ENCODE assay signal across 26 cellular contexts in the genomic region with DNA sequence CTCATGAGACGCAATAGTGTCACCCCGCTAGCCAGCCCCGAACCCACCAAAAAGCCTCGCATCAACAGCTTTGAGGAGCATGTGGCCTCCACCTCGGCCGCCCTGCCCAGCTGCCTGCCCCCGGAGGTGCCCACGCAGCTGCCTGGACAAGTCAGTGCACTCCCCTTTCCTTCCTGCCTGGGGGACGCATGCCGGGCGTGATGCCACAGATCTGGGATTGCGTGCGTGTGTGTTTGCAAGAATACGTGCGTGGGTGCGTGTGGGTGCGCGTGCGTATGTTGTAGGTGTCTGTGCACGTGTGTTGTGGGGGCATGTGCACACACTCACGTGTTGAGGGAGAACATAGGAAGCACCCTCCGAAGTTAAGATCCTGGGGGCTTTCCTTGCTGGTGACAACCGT. TPM values are rescaled to one million over a fixed set of nuclear protein-coding genes. Genes with fewer than 3 reads are reported as not detected.
A peak's percentile ranks its signal among the peaks of the same experiment; 100 is the strongest.
DNase-seq lines count a peak whose midpoint lies in the region; ATAC-seq and TF ChIP-seq lines count a peak whose summit lies in the region.
"Had no signal": no experiment of that assay in that cellular context is flagged by ENCODE, and none has a peak within 500 bp of the region (broad histone marks: within the 10 kb centered on the region; RNA-seq: fewer than 3 reads in every experiment).

No MANE protein-coding gene starts in this region.

- H3K36me3 ChIP-seq in heart right ventricle = peaks cover 0 to 100% (median 64%) of the 10 kb centered on the region in 9 donors
- peaks cover 100% of the 10 kb centered on the region for H3K36me3 ChIP-seq in lower lobe of right lung
- peaks cover 10% of the 10 kb centered on the region; the same call in 1 of the 2 replicates for H3K36me3 ChIP-seq in GM23338 (ENCODE audit: insufficient read depth)

- peaks cover 3% of the 10 kb centered on the region; the same call in 1 of the 2 replicates for H4K20me1 ChIP-seq in GM23338 (replicated peaks; ENCODE audit: insufficient read depth)

- H3K79me2 ChIP-seq in GM23338 (replicated peaks; ENCODE audit: insufficient read depth) = no peaks in the 10 kb centered on the region

- H3K4me2 ChIP-seq in GM23338 = no peak overlapping the region
- H3K4me2 ChIP-seq: BLaER1 treated with 17β-estradiol and CSF1 and Interleukin-3, amounts not matched to agents 10 nM and 100 nM had no signal

- H3K4me1 Mint-ChIP-seq in type B pancreatic cell (ENCODE audit: unreplicated experiment) (peaks cover 4% of the 10 kb centered on the region), GM23338 (no peaks in the 10 kb centered on the region)

- H3K27me3 ChIP-seq in heart right ventricle (no peaks in the 10 kb centered on the region), lower lobe of right lung (ENCODE audit: low read depth) (no peaks in the 10 kb centered on the region), GM23338 (ENCODE audit: insufficient read depth) (no peaks in the 10 kb centered on the region)
- H3K27me3 ChIP-seq: BLaER1 treated with 17β-estradiol and CSF1 and Interleukin-3, amounts not matched to agents 10 nM and 100 nM; upper lobe of left lung had no signal

- H3K36me3 Mint-ChIP-seq in type B pancreatic cell = peaks cover 13% of the 10 kb centered on the region
- H3K36me3 Mint-ChIP-seq in GM23338 (ENCODE audit: low read depth) = peaks cover 73% of the 10 kb centered on the region

- ATAC-seq in left ventricle myocardium superior (no peak), heart right ventricle (no peak), lower lobe of right lung (no peak), GM23338 (no peak)
- ATAC-seq: Panc1, psoas muscle had no signal

- H3K4me3 ChIP-seq in heart right ventricle (no peak overlapping the region), lower lobe of right lung (no peak overlapping the region), GM23338 (no peak overlapping the region)
- H3K4me3 ChIP-seq: BLaER1 treated with 17β-estradiol and CSF1 and Interleukin-3, amounts not matched to agents 10 nM and 100 nM; coronary artery; left ventricle myocardium inferior; psoas muscle; upper lobe of left lung had no signal

- H2AFZ ChIP-seq in GM23338 = no peak overlapping the region

- H3K27ac ChIP-seq in heart right ventricle (no peak overlapping the region), VCaP (peak overlapping the region; percentile 83; the same call in 1 of the 2 replicates), lower lobe of right lung (no peak overlapping the region), GM23338 (ENCODE audit: low read depth) (no peak overlapping the region)
- H3K27ac ChIP-seq: coronary artery, left ventricle myocardium inferior, psoas muscle had no signal

- H3K9me3 ChIP-seq in heart right ventricle = no peaks in the 10 kb centered on the region
- no peaks in the 10 kb centered on the region for H3K9me3 ChIP-seq in lower lobe of right lung
- H3K9me3 ChIP-seq: BLaER1 treated with 17β-estradiol and CSF1 and Interleukin-3, amounts not matched to agents 10 nM and 100 nM; left ventricle myocardium inferior; psoas muscle; upper lobe of left lung had no signal

- TF ChIP-seq CTCF in heart right ventricle (IDR thresholded peaks at IDR 0.05) = no peak
- TF ChIP-seq CTCF in VCaP (conservative IDR thresholded peaks at IDR 0.05) = no peak
- TF ChIP-seq CTCF in lower lobe of right lung (IDR thresholded peaks at IDR 0.05) = no peak
- TF ChIP-seq CTCF in type B pancreatic cell (conservative IDR thresholded peaks at IDR 0.05) = no peak
- no peak for TF ChIP-seq CTCF in GM23338 (conservative IDR thresholded peaks at IDR 0.05; ENCODE audit: low read depth in 2 of 2)

- DNase-seq in left ventricle myocardium superior = peak; percentile 25
- DNase-seq in heart right ventricle = no peak
- DNase-seq in lower lobe of right lung = peak; percentile 20
- no peak for DNase-seq in type B pancreatic cell (ENCODE audit: extremely low spot score, unreplicated experiment)
- no peak for DNase-seq in GM23338 (ENCODE audit: low spot score)
- DNase-seq in GF-D8 (lab: John Stamatoyannopoulos, UW) = no peak
- DNase-seq: activated CD4-positive, alpha-beta T cell treated with anti-CD3 and anti-CD28 coated beads, Interleukin-2, amount 50 U/mL, for 48 hours; activated CD8-positive, alpha-beta memory T cell treated with anti-CD3 and anti-CD28 coated beads, Interleukin-2, amount 50 U/mL, for 4 hours; COR-L47; DMS79 treated with DMSO at 0.1 percent for 48 hours; effector memory CD4-positive, alpha-beta T cell; erythroblast; GDM1; left ventricle myocardium inferior; NCI-H1048; NCI-H2107; NCI-H345; psoas muscle; stimulated activated CD4-positive, alpha-beta T cell treated with anti-CD3 and anti-CD28 coated beads, Interleukin-4, amount 100 ng/mL, for 1 hour; T-helper 1 cell; upper lobe of left lung had no signal

- H3K4me1 ChIP-seq in heart right ventricle = peaks cover 0 to 11% (median 0%) of the 10 kb centered on the region in 9 donors
- H3K4me1 ChIP-seq in lower lobe of right lung = no peaks in the 10 kb centered on the region
- no peaks in the 10 kb centered on the region for H3K4me1 ChIP-seq in GM23338 (ENCODE audit: insufficient read depth)
- H3K4me1 ChIP-seq: psoas muscle, upper lobe of left lung had no signal

- no peaks in the 10 kb centered on the region for H3K9me2 ChIP-seq in GM23338 (ENCODE audit: insufficient read depth)

- H3F3A ChIP-seq in GM23338 (replicated peaks; ENCODE audit: low read depth) = no peaks in the 10 kb centered on the region

- H3K27ac Mint-ChIP-seq in type B pancreatic cell (peak overlapping the region; percentile 46), GM23338 (no peak overlapping the region)
- H3K27ac Mint-ChIP-seq: activated naive CD8-positive, alpha-beta T cell had no signal

- 95 to 96% methylated on average over 23 of the region's 23 CpGs for WGBS in heart right ventricle, 2 donors

- H3K4me3 Mint-ChIP-seq in type B pancreatic cell (no peak overlapping the region), GM23338 (no peak overlapping the region)
- H3K4me3 Mint-ChIP-seq: activated naive CD8-positive, alpha-beta T cell had no signal

- H3K9me3 Mint-ChIP-seq in type B pancreatic cell (no peaks in the 10 kb centered on the region), GM23338 (no peaks in the 10 kb centered on the region; the same call in 2 of the 3 replicates)

- no peaks in the 10 kb centered on the region for H3K27me3 Mint-ChIP-seq in type B pancreatic cell
- H3K27me3 Mint-ChIP-seq in GM23338 (ENCODE audit: insufficient read depth, low read depth, poor library complexity) = peaks cover 15% of the 10 kb centered on the region
- H3K27me3 Mint-ChIP-seq: activated naive CD8-positive, alpha-beta T cell had no signal

- intact Hi-C loops in left ventricle myocardium superior (cut with micrococcal nuclease) = no loop called here
- intact Hi-C loops in heart right ventricle (cut with DNase I) = no loop called here
- intact Hi-C loops in lower lobe of right lung (cut with DNase I) = no loop called here

TF ChIP-seq in GM23338, 12 proteins besides CTCF, POLR2A, EP300 and RAD21 (continues in another document):
- no peak for TF ChIP-seq ZNF114 (CRISPR knock-in tag; IDR thresholded peaks at IDR 0.05)
- no peak for TF ChIP-seq EZH2phosphoT487 (IDR thresholded peaks at IDR 0.05; ENCODE audit: unreplicated experiment)
- TF ChIP-seq, protein P1, sequence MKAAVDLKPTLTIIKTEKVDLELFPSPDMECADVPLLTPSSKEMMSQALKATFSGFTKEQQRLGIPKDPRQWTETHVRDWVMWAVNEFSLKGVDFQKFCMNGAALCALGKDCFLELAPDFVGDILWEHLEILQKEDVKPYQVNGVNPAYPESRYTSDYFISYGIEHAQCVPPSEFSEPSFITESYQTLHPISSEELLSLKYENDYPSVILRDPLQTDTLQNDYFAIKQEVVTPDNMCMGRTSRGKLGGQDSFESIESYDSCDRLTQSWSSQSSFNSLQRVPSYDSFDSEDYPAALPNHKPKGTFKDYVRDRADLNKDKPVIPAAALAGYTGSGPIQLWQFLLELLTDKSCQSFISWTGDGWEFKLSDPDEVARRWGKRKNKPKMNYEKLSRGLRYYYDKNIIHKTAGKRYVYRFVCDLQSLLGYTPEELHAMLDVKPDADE (IDR thresholded peaks at IDR 0.05) = no peak
- TF ChIP-seq STAT1 (IDR thresholded peaks at IDR 0.05; ENCODE audit: unreplicated experiment) = no peak

RNA-seq across cellular contexts. Expression of a gene that starts 23.5 kb away (rescaled TPM):
- total RNA-seq in left ventricle myocardium superior (30.8 TPM), heart right ventricle (10 to 100 TPM in 9 of 10 donors, 1 to 10 TPM in 1; 7.6 to 77.3 (median 16.3) TPM), lower lobe of right lung (78.5 TPM), type B pancreatic cell (ENCODE audit: low replicate concordance) (14.0 and 30.2 TPM in 2 replicates)
- polyA plus RNA-seq in heart right ventricle (10 to 100 TPM in 1 of 2 donors, 1 to 10 TPM in 1; 5.5 to 10.6 TPM), GM23338 (2016; fragmentation: Nextera tagmentation; extraction: Ambion mirVana) (9.5 and 11.4 TPM in 2 replicates)
- 16.4 and 26.8 TPM in 2 replicates for total RNA-seq in GM23338 (2014; rRNA removed; shearing (Covaris generic))

Comparison
In these comparisons a context has a peak if more than half of its experiments do, and no peak if none do; other contexts are left out.
1. DNase-seq: peak in left ventricle myocardium superior (single experiment) and lower lobe of right lung (single experiment); none in heart right ventricle (0 of 2), type B pancreatic cell (single experiment), GM23338 (single experiment) and GF-D8 (single experiment).